In the genomic region with DNA sequence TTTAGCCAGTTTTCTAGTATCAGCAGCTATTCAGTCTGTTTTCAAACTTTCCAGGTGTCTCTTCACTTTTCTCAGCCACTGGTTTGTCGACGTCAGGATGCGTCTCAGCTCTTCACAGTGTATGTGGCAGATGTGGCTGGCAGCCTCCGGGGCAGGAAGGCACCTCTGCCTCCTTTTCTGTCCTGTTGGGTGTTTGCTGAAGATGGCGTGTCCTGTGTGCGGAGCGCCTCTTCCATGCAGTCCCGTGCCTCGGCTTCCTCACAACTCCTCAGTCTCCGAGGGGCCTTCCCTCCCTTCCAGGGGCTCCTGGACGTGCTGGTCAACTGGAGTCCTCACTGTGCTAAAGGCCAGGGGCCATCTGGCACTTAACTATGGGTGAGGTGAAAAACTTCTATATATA, we compare ENCODE assay signal across 18 cellular contexts.
DNase-seq lines count a peak whose midpoint lies in the region; ATAC-seq and TF ChIP-seq lines count a peak whose summit lies in the region.
"Had no signal": no experiment of that assay in that cellular context is flagged by ENCODE, and none has a peak within 500 bp of the region (broad histone marks: within the 10 kb centered on the region; RNA-seq: fewer than 3 reads in every experiment).

No MANE protein-coding gene starts in this region.

- H3K18ac ChIP-seq in trophoblast cell (ENCODE audit: low read length), result peak overlapping the region; percentile 45

- H3K27ac Mint-ChIP-seq in natural killer cell treated with Interleukin-12 subunit alpha and Interleukin-12 subunit beta and Interleukin-15 and Interleukin-18, amount 100 ng/mL, for 72 hours, result no peak overlapping the region
- H3K27ac Mint-ChIP-seq in natural killer cell (no peak overlapping the region), T-cell (no peak overlapping the region)
- H3K27ac Mint-ChIP-seq in activated CD4-positive, alpha-beta memory T cell treated with anti-CD3 and anti-CD28 coated beads, Interleukin-2, amount 10 ng/mL, durations not matched to agents 7 days and 5 days, result no peak overlapping the region
- no peak overlapping the region for H3K27ac Mint-ChIP-seq in stimulated activated naive CD8-positive, alpha-beta T cell treated with anti-CD3 and anti-CD28 coated beads, Interleukin-15, amount 100 ng/mL, for 72 hours
- H3K27ac Mint-ChIP-seq: CD4-positive, CD25-positive, alpha-beta regulatory T cell; GM23338 had no signal

- H4K91ac ChIP-seq in trophoblast cell (ENCODE audit: low read depth, low read length), result peak overlapping the region; percentile 83

- H2BK5ac ChIP-seq in trophoblast cell (ENCODE audit: low read depth, low read length, poor library complexity), result no peak overlapping the region

- H3K4me1 ChIP-seq in trophoblast cell (ENCODE audit: control insufficient read depth in 1 of 2, insufficient read depth in 2 of 2, low read length in 2 of 2), result peaks cover 3 to 11% of the 10 kb centered on the region in 2 experiments

- H2AK5ac ChIP-seq in trophoblast cell (ENCODE audit: low read length), result peak overlapping the region; percentile 76

- WGBS in trophoblast cell (ENCODE audit: extremely low coverage, insufficient coverage, insufficient read length), result no CpG with 5 or more reads among the region's 11 CpGs

- no peak overlapping the region for H3K23ac ChIP-seq in trophoblast cell (ENCODE audit: low read length)

- no peaks in the 10 kb centered on the region for H3K36me3 ChIP-seq in trophoblast cell (ENCODE audit: control insufficient read depth in 1 of 2, insufficient read depth in 2 of 2, low read length in 2 of 2)

- H3K27me3 ChIP-seq in trophoblast cell (ENCODE audit: insufficient read depth, low read length), result no peaks in the 10 kb centered on the region

- H3K27me3 Mint-ChIP-seq in natural killer cell treated with Interleukin-12 subunit alpha and Interleukin-12 subunit beta and Interleukin-15 and Interleukin-18, amount 100 ng/mL, for 72 hours, result peaks cover 0 to 3% of the 10 kb centered on the region in 2 donors
- H3K27me3 Mint-ChIP-seq in natural killer cell (ENCODE audit: low read depth in 2 of 2) (peaks cover 0 to 9% of the 10 kb centered on the region in 2 donors), T-cell (peaks cover 0 to 8% of the 10 kb centered on the region in 2 donors)
- H3K27me3 Mint-ChIP-seq in activated CD4-positive, alpha-beta memory T cell treated with anti-CD3 and anti-CD28 coated beads, Interleukin-2, amount 10 ng/mL, durations not matched to agents 7 days and 5 days, result no peaks in the 10 kb centered on the region
- H3K27me3 Mint-ChIP-seq in stimulated activated naive CD8-positive, alpha-beta T cell treated with anti-CD3 and anti-CD28 coated beads, Interleukin-15, amount 100 ng/mL, for 72 hours, result peaks cover 6% of the 10 kb centered on the region
- H3K27me3 Mint-ChIP-seq: CD4-positive, CD25-positive, alpha-beta regulatory T cell had no signal

- no peaks in the 10 kb centered on the region for H3K79me2 ChIP-seq in trophoblast cell (ENCODE audit: control insufficient read depth, insufficient read depth, low read length, poor library complexity)

- H3K4ac ChIP-seq in trophoblast cell (ENCODE audit: low read depth, low read length), result no peak overlapping the region

- peak overlapping the region; percentile 45 for H3K14ac ChIP-seq in trophoblast cell (ENCODE audit: low read length)

- intact Hi-C loops in natural killer cell (cut with micrococcal nuclease), result no loop called here

- H3K79me1 ChIP-seq in trophoblast cell (ENCODE audit: low read length), result peaks cover 5% of the 10 kb centered on the region

- POLR2A ChIA-PET in T-cell (lab: Charles Lee), result no interaction called here
- POLR2A ChIA-PET in activated CD4-positive, alpha-beta memory T cell treated with anti-CD3 and anti-CD28 coated beads, Interleukin-2, amount 10 ng/mL, durations not matched to agents 7 days and 5 days (lab: Charles Lee), result no interaction called here

- H4K8ac ChIP-seq in trophoblast cell (ENCODE audit: low read depth, low read length), result no peak overlapping the region

- H3K4me3 ChIP-seq in trophoblast cell (ENCODE audit: low read depth, low read length), result no peak overlapping the region
- H3K4me3 ChIP-seq: GM23338 had no signal

- no peaks in the 10 kb centered on the region for H3K4me1 Mint-ChIP-seq in natural killer cell treated with Interleukin-12 subunit alpha and Interleukin-12 subunit beta and Interleukin-15 and Interleukin-18, amount 100 ng/mL, for 72 hours (ENCODE audit: low read depth in 2 of 2)
- no peaks in the 10 kb centered on the region for H3K4me1 Mint-ChIP-seq in natural killer cell
- H3K4me1 Mint-ChIP-seq in T-cell, result no peaks in the 10 kb centered on the region
- H3K4me1 Mint-ChIP-seq in activated CD4-positive, alpha-beta memory T cell treated with anti-CD3 and anti-CD28 coated beads, Interleukin-2, amount 10 ng/mL, durations not matched to agents 7 days and 5 days, result no peaks in the 10 kb centered on the region
- H3K4me1 Mint-ChIP-seq in stimulated activated naive CD8-positive, alpha-beta T cell treated with anti-CD3 and anti-CD28 coated beads, Interleukin-15, amount 100 ng/mL, for 72 hours, result no peaks in the 10 kb centered on the region
- H3K4me1 Mint-ChIP-seq: CD4-positive, CD25-positive, alpha-beta regulatory T cell had no signal

- CTCF ChIA-PET in T-cell (lab: Charles Lee), result no interaction called here
- CTCF ChIA-PET in activated CD4-positive, alpha-beta memory T cell treated with anti-CD3 and anti-CD28 coated beads, Interleukin-2, amount 10 ng/mL, durations not matched to agents 7 days and 5 days (lab: Charles Lee), result interaction anchor here (0.8 to 2.0 kb wide), 2 partner anchors 8 to 10 kb away, joined by 3 to 4 read pairs; no protein-coding TSS in a partner anchor

- H4K12ac ChIP-seq in trophoblast cell (ENCODE audit: low read depth, low read length), result no peak overlapping the region

- no peak overlapping the region for H3K27ac ChIP-seq in trophoblast cell (ENCODE audit: low read depth, low read length)

- peak; percentile 54 for DNase-seq in natural killer cell treated with Interleukin-12 subunit alpha and Interleukin-12 subunit beta and Interleukin-15 and Interleukin-18, amount 100 ng/mL, for 72 hours (ENCODE audit: low spot score)
- DNase-seq in natural killer cell (no peak), T-cell (no peak), trophoblast cell (no peak), NCI-H2171 treated with DMSO at 0.1 percent for 48 hours (lab: John Stamatoyannopoulos, UW) (no peak), G401 (ENCODE audit: low spot score) (no peak)
- no peak for DNase-seq in activated CD4-positive, alpha-beta memory T cell treated with anti-CD3 and anti-CD28 coated beads, Interleukin-2, amount 10 ng/mL, durations not matched to agents 7 days and 5 days
- DNase-seq in stimulated activated naive CD8-positive, alpha-beta T cell treated with anti-CD3 and anti-CD28 coated beads, Interleukin-15, amount 100 ng/mL, for 72 hours, result no peak
- DNase-seq: 8988T; C1 segment of cervical spinal cord; CD4-positive, CD25-positive, alpha-beta regulatory T cell; COR-L47; DMS 273 treated with DMSO at 0.1 percent for 48 hours; DMS53; GDM1; HCEC 1CT had no signal

- H3K4me3 Mint-ChIP-seq in natural killer cell treated with Interleukin-12 subunit alpha and Interleukin-12 subunit beta and Interleukin-15 and Interleukin-18, amount 100 ng/mL, for 72 hours, result no peak overlapping the region
- no peak overlapping the region for H3K4me3 Mint-ChIP-seq in natural killer cell
- peak overlapping the region in 2 of 3 donors; percentile 23 to 25 for H3K4me3 Mint-ChIP-seq in T-cell
- no peak overlapping the region for H3K4me3 Mint-ChIP-seq in activated CD4-positive, alpha-beta memory T cell treated with anti-CD3 and anti-CD28 coated beads, Interleukin-2, amount 10 ng/mL, durations not matched to agents 7 days and 5 days
- H3K4me3 Mint-ChIP-seq in stimulated activated naive CD8-positive, alpha-beta T cell treated with anti-CD3 and anti-CD28 coated beads, Interleukin-15, amount 100 ng/mL, for 72 hours, result no peak overlapping the region
- H3K4me3 Mint-ChIP-seq: CD4-positive, CD25-positive, alpha-beta regulatory T cell; CD8-positive, alpha-beta memory T cell; GM23338 had no signal

- no peak overlapping the region for H2AFZ ChIP-seq in trophoblast cell (ENCODE audit: insufficient read depth, low read length, poor library complexity)
- H2AFZ ChIP-seq: GM23338 had no signal

- peak overlapping the region; percentile 78 for H2BK120ac ChIP-seq in trophoblast cell (ENCODE audit: insufficient read depth, low read length, poor library complexity)

- no peaks in the 10 kb centered on the region for H3K36me3 Mint-ChIP-seq in natural killer cell treated with Interleukin-12 subunit alpha and Interleukin-12 subunit beta and Interleukin-15 and Interleukin-18, amount 100 ng/mL, for 72 hours
- no peaks in the 10 kb centered on the region for H3K36me3 Mint-ChIP-seq in natural killer cell
- no peaks in the 10 kb centered on the region for H3K36me3 Mint-ChIP-seq in T-cell
- no peaks in the 10 kb centered on the region for H3K36me3 Mint-ChIP-seq in activated CD4-positive, alpha-beta memory T cell treated with anti-CD3 and anti-CD28 coated beads, Interleukin-2, amount 10 ng/mL, durations not matched to agents 7 days and 5 days (ENCODE audit: low read depth)
- H3K36me3 Mint-ChIP-seq: CD4-positive, CD25-positive, alpha-beta regulatory T cell; CD8-positive, alpha-beta memory T cell had no signal

- H3K9me3 Mint-ChIP-seq in natural killer cell treated with Interleukin-12 subunit alpha and Interleukin-12 subunit beta and Interleukin-15 and Interleukin-18, amount 100 ng/mL, for 72 hours, result no peaks in the 10 kb centered on the region
- no peaks in the 10 kb centered on the region for H3K9me3 Mint-ChIP-seq in natural killer cell
- H3K9me3 Mint-ChIP-seq in T-cell, result no peaks in the 10 kb centered on the region
- peaks cover 4% of the 10 kb centered on the region for H3K9me3 Mint-ChIP-seq in activated CD4-positive, alpha-beta memory T cell treated with anti-CD3 and anti-CD28 coated beads, Interleukin-2, amount 10 ng/mL, durations not matched to agents 7 days and 5 days
- H3K9me3 Mint-ChIP-seq in stimulated activated naive CD8-positive, alpha-beta T cell treated with anti-CD3 and anti-CD28 coated beads, Interleukin-15, amount 100 ng/mL, for 72 hours, result no peaks in the 10 kb centered on the region
- H3K9me3 Mint-ChIP-seq: CD4-positive, CD25-positive, alpha-beta regulatory T cell; CD8-positive, alpha-beta memory T cell; GM23338 had no signal

- no peak for TF ChIP-seq CTCF in natural killer cell (IDR thresholded peaks at IDR 0.05)

- no peak overlapping the region for H3K4me2 ChIP-seq in trophoblast cell (ENCODE audit: low read length)
- H3K4me2 ChIP-seq: GM23338 had no signal

- H3K9ac ChIP-seq in trophoblast cell (ENCODE audit: low read length), result no peak overlapping the region

- ATAC-seq in natural killer cell treated with Interleukin-12 subunit alpha and Interleukin-12 subunit beta and Interleukin-15 and Interleukin-18, amount 100 ng/mL, for 72 hours, result no peak
- ATAC-seq in natural killer cell (no peak), T-cell (replicated peaks in 1 of 4) (peak in 2 of 4 experiments; percentile 42 to 65)
- no peak for ATAC-seq in stimulated activated naive CD8-positive, alpha-beta T cell treated with anti-CD3 and anti-CD28 coated beads, Interleukin-15, amount 100 ng/mL, for 72 hours
- ATAC-seq: GM23338 had no signal

- H2BK12ac ChIP-seq in trophoblast cell (ENCODE audit: low read length), result peak overlapping the region; percentile 78

- in situ Hi-C loops in G401 (cut with HindIII; ENCODE audit: low sequenced_read_pairs), result no loop called here

- H3K9me3 ChIP-seq in trophoblast cell (ENCODE audit: insufficient read depth, low read depth, low read length), result no peaks in the 10 kb centered on the region

Comparison
In these comparisons a context has a peak if more than half of its experiments do, and no peak if none do; other contexts are left out.
1. H3K4me3 Mint-ChIP-seq: peak in T-cell (2 of 3); none in natural killer cell treated with Interleukin-12 subunit alpha and Interleukin-12 subunit beta and Interleukin-15 and Interleukin-18, amount 100 ng/mL, for 72 hours (single experiment), natural killer cell (single experiment), activated CD4-positive, alpha-beta memory T cell treated with anti-CD3 and anti-CD28 coated beads, Interleukin-2, amount 10 ng/mL, durations not matched to agents 7 days and 5 days (single experiment) and stimulated activated naive CD8-positive, alpha-beta T cell treated with anti-CD3 and anti-CD28 coated beads, Interleukin-15, amount 100 ng/mL, for 72 hours (0 of 2).